Comparison of ENCODE assay signal across 8 cellular contexts in the genomic region with DNA sequence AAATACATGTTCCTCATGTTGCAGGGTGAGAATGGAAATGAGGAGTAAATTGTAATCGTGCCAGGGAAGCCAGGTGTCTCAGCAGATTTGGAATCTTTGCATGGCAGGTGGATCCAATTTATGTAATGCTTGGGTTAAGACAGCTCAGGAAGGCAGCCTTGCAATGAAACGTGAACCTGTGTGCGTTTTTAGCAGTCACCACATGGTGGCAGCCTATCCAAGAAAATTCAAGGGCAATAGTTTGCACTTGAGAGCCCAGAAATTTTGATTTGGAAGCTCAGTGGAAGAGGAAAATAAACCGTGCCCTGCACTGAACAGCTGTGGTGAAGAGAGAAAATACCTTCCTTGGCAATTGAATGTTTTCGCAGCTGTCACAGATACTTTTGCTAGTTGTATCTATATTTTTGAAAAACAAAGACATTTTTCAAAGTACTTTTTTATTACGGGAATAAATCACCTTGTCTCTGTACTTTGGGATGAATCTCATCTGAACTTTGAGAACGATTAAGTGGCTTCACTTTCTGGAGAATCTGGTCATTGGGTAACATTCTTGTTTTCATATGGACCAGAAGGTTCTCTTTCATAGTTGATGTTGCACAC. TPM values are rescaled to one million over a fixed set of nuclear protein-coding genes. Genes with fewer than 3 reads are reported as not detected.
DNase-seq lines count a peak whose midpoint lies in the region; FAIRE-seq and TF ChIP-seq lines count a peak whose summit lies in the region.

No MANE protein-coding gene starts in this region.

- no peaks in the 10 kb centered on the region for H3K36me3 ChIP-seq in thyroid gland

- H3K27ac ChIP-seq in thyroid gland: peak overlapping the region in 1 of 3 donors; percentile 29

- no peak overlapping the region for H3K4me3 ChIP-seq in thyroid gland (replicated peaks in 1 of 3)

- no peaks in the 10 kb centered on the region for H3K27me3 ChIP-seq in thyroid gland

- no peaks in the 10 kb centered on the region for H3K9me3 ChIP-seq in thyroid gland

- peak in 5 of 6 experiments; percentile 64 to 93 (median 89) for TF ChIP-seq CTCF in thyroid gland (IDR thresholded peaks at IDR 0.05)

- intact Hi-C loops in thyroid gland (cut with DNase I): loop anchor here (5.0 kb wide), 2 partner anchors 120 to 445 kb away; no protein-coding TSS in a partner anchor

- peaks cover 13 to 14% of the 10 kb centered on the region in 2 donors for H3K4me1 ChIP-seq in thyroid gland

- 22 to 24% methylated on average over 7 of the region's 7 CpGs for WGBS in thyroid gland, 2 donors

- DNase-seq in A172 (ENCODE audit: low spot score): peak; percentile 73
- DNase-seq in GM12892 (ENCODE audit: insufficient read length): no peak
- DNase-seq in HuH-7 (ENCODE audit: low spot score): peak; percentile 54
- peak; percentile 29 for DNase-seq in OCI-M2 (lab: John Stamatoyannopoulos, UW; ENCODE audit: unreplicated experiment)
- DNase-seq in activated T-helper 1 cell treated with Interleukin-2 at 50 U/mL for 16 hours (ENCODE audit: low read depth): peak; percentile 24
- DNase-seq in fibroblast of the conjunctiva (ENCODE audit: low read depth): peak; percentile 70
- peak in 50 of 56 donors; percentile 2 to 87 (median 58) for DNase-seq in nucleus accumbens (lab: John Stamatoyannopoulos, UW)
- DNase-seq in thyroid gland: peak; percentile 79 to 82

- FAIRE-seq in GM12892 (lab: Jason Lieb, UNC): peak; percentile 68

- TF ChIP-seq POLR2A in GM12892 (IDR thresholded peaks at IDR 0.05; ENCODE audit: low read depth, low read length) (no peak), thyroid gland (IDR thresholded peaks at IDR 0.05) (no peak)

RNA-seq across cellular contexts. Expression of gene MTHFD1L, which starts 26.5 kb away (rescaled TPM):
- 23.5 and 36.3 TPM in 2 replicates for total RNA-seq in A172 (2014; rRNA removed; shearing (Covaris generic))
- 39.9 TPM for polyA plus RNA-seq in GM12892 (2012; ENCODE audit: missing spikeins)
- 10 to 100 TPM in 3 of 4 donors, 1 to 10 TPM in 1; 8.7 to 14.6 (median 11.0) TPM for total RNA-seq in thyroid gland
